Comparison of ENCODE assay signal across 20 cellular contexts in genomic region chr1:238451006-238451405, GRCh38.
"Had no signal": no experiment of that assay in that cellular context is flagged by ENCODE, and none has a peak within 500 bp of the region (broad histone marks: within the 10 kb centered on the region; RNA-seq: fewer than 3 reads in every experiment).

No MANE protein-coding gene starts in this region.

- H3K27me3 ChIP-seq: gastrocnemius medialis, heart right ventricle, right atrium auricular region, sigmoid colon, transverse colon had no signal

- FAIRE-seq: endothelial cell of umbilical vein had no signal

- DNase-seq: effector CD4-positive, alpha-beta T cell; endodermal cell; gastrocnemius medialis; heart right ventricle; hypothalamus; islet precursor cell; natural killer cell; posterior cingulate gyrus; sigmoid colon; stimulated activated CD4-positive, alpha-beta T cell treated with anti-CD3 and anti-CD28 coated beads, Interleukin-2, amount 100 ng/mL, for 24 hours; stimulated activated CD4-positive, alpha-beta T cell treated with anti-CD3 and anti-CD28 coated beads, Interleukin-4, amount 100 ng/mL, for 4 hours; stimulated activated naive B cell treated with anti-CD40 and anti-IgM and Interleukin-4, amounts not matched to agents 10 μg/mL and 1 μg/mL and 100 μg/mL, for 72 hours; stimulated activated naive CD8-positive, alpha-beta T cell treated with anti-CD3 and anti-CD28 coated beads, Interleukin-15, amount 100 ng/mL, for 72 hours; substantia nigra; transverse colon had no signal

- H3K4me3 ChIP-seq: coronary artery, gastrocnemius medialis, heart right ventricle, right atrium auricular region, sigmoid colon, skin epidermis, thoracic aorta, transverse colon had no signal

- H3K36me3 ChIP-seq: gastrocnemius medialis, heart right ventricle, right atrium auricular region, sigmoid colon, thoracic aorta, transverse colon had no signal
